ENCODE assay signal across 8 cellular contexts in the genomic region with DNA sequence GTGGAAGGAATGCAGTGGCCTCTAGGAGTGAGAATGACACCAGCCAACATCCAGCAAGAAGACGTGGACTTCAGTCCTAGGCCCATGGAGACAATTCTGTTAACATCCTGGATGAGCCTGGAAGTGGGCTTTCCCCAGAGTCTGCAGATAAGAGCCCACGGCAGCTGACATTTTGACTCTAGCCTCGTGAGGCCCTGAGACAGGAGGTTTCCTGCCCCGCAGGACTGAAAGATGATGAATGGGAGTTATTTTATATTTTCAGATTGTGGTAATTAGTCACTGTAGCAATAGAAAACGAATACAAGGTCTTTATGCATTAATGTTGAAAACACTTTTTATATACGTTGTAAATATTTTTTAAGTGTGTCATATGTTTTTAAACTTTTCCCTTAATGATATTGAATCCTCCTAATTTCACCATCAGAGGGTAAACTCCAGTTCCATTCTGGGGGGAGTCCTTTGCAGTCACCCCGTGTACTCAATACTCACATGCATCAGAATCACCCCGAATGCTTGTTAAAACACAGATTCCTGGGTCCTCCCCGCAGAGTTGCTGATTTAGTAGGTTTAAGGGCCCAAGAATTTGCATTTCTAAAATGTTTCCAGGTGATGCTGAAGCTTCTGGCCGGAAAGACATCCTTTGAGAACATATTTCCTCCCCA. TPM values are rescaled to one million over a fixed set of nuclear protein-coding genes. Genes with fewer than 3 reads are reported as not detected.
DNase-seq lines count a peak whose midpoint lies in the region; ATAC-seq, FAIRE-seq and TF ChIP-seq lines count a peak whose summit lies in the region.

No MANE protein-coding gene starts in this region.

- DNase-seq in NCI-H748 (lab: John Stamatoyannopoulos, UW; ENCODE audit: unreplicated experiment) = peak; percentile 10
- DNase-seq in NCI-H748 treated with DMSO at 0.1 percent for 48 hours (lab: John Stamatoyannopoulos, UW) = no peak
- no peak for DNase-seq in T-helper 17 cell
- no peak for DNase-seq in foreskin fibroblast
- DNase-seq in spleen = no peak
- DNase-seq in urothelium cell line (ENCODE audit: low spot score) = no peak
- DNase-seq in adrenal gland = no peak

- no peaks in the 10 kb centered on the region for H3K9me3 ChIP-seq in T-helper 17 cell (ENCODE audit: control insufficient read depth, low read length, poor library complexity, severe bottlenecking)
- no peaks in the 10 kb centered on the region for H3K9me3 ChIP-seq in spleen
- no peaks in the 10 kb centered on the region for H3K9me3 ChIP-seq in adrenal gland (replicated peaks in 1 of 3)

- H3K27me3 ChIP-seq in spleen (replicated peaks in 1 of 7) (peaks cover 0 to 3% (median 0%) of the 10 kb centered on the region in 7 donors), adrenal gland (no peaks in the 10 kb centered on the region)

- no peak for TF ChIP-seq POLR2A in spleen (IDR thresholded peaks at IDR 0.05)
- TF ChIP-seq POLR2A in adrenal gland (IDR thresholded peaks at IDR 0.05) = no peak

- H3K36me3 ChIP-seq in spleen (peaks cover 0 to under 1% (median 0%) of the 10 kb centered on the region in 6 donors), adrenal gland (replicated peaks in 1 of 2) (no peaks in the 10 kb centered on the region)

- 26 to 32% (median 32%) methylated on average over 10 of the region's 10 CpGs for WGBS in spleen, 5 donors
- WGBS in adrenal gland, 4 donors = 23 to 29% (median 26%) methylated on average over 10 of the region's 10 CpGs

- peak overlapping the region; percentile 86 for H3K27ac Mint-ChIP-seq in T-helper 17 cell

- FAIRE-seq in urothelium cell line (lab: Jason Lieb, UNC) = no peak

- no peaks in the 10 kb centered on the region for H3K36me3 Mint-ChIP-seq in T-helper 17 cell (ENCODE audit: low read depth)

- ATAC-seq in T-helper 17 cell (peak; percentile 18), GM19463 (IDR thresholded peaks at IDR 0.05; ENCODE audit: unreplicated experiment) (no peak)

- no peak for TF ChIP-seq CTCF in foreskin fibroblast (IDR thresholded peaks at IDR 0.05; ENCODE audit: low read depth, low read length)
- TF ChIP-seq CTCF in spleen (IDR thresholded peaks at IDR 0.05 in 8 of 11, conservative IDR thresholded peaks at IDR 0.05 in 3 of 11) = no peak
- TF ChIP-seq CTCF in adrenal gland (IDR thresholded peaks at IDR 0.05) = no peak

- H3K4me3 Mint-ChIP-seq in T-helper 17 cell = peak overlapping the region; percentile 73

- peaks cover 16% of the 10 kb centered on the region for H3K4me1 Mint-ChIP-seq in T-helper 17 cell

- H3K27ac ChIP-seq in spleen (peak overlapping the region in 7 of 8 donors; percentile 81 to 97 (median 92)), adrenal gland (peak overlapping the region in 2 of 5 donors; percentile 4 to 24)

- H3K4me3 ChIP-seq in foreskin fibroblast (ENCODE audit: low read depth in 1 of 2, low read length in 2 of 2) = peak overlapping the region; percentile 60 to 90
- H3K4me3 ChIP-seq in spleen = peak overlapping the region in 7 of 8 donors; percentile 52 to 84 (median 75)
- H3K4me3 ChIP-seq in adrenal gland = peak overlapping the region in 2 of 4 donors; percentile 60 to 90

- H3K27me3 Mint-ChIP-seq in T-helper 17 cell = peaks cover 5% of the 10 kb centered on the region

- H3K4me1 ChIP-seq in spleen (peaks cover 11 to 67% (median 47%) of the 10 kb centered on the region in 6 donors), adrenal gland (replicated peaks in 1 of 2) (peaks cover 4 to 36% of the 10 kb centered on the region in 2 donors)

- intact Hi-C loops in spleen (cut with DNase I; ENCODE audit: low total_unique reads) = no loop called here
- intact Hi-C loops in adrenal gland (cut with DNase I) = no loop called here

RNA-seq across cellular contexts. Expression of a gene that starts 0.5 kb away (rescaled TPM):
- total RNA-seq in T-helper 17 cell (10 to 100 TPM in 1 of 2 donors, 1 to 10 TPM in 1; 9.1 to 16.4 TPM), spleen (10 to 100 TPM; 12.4 to 30.4 (median 27.0) TPM), adrenal gland (10 to 100 TPM in 5 of 8 donors, 1 to 10 TPM in 3; 6.8 to 17.6 (median 10.4) TPM)
- polyA plus RNA-seq in spleen (10 to 100 TPM in 1 of 3 donors, 1 to 10 TPM in 2; 3.6 to 12.2 (median 8.5) TPM), adrenal gland (10 to 100 TPM in 2 of 3 donors, 1 to 10 TPM in 1; 3.1 to 21.6 (median 13.6) TPM)

RNA-seq across cellular contexts. Expression of a gene that starts 35.1 kb away (rescaled TPM):
- total RNA-seq in T-helper 17 cell (not detected), spleen (10 to 100 TPM in 5 of 7 donors, 1 to 10 TPM in 2; 7.2 to 21.2 (median 11.7) TPM), adrenal gland (10 to 100 TPM in 1 of 8 donors, 1 to 10 TPM in 7; 2.3 to 14.6 (median 5.0) TPM)
- polyA plus RNA-seq in spleen (1 to 10 TPM; 2.2 to 7.9 (median 5.0) TPM), adrenal gland (10 to 100 TPM in 1 of 3 donors, 1 to 10 TPM in 1, under 1 TPM in 1; 0.71 to 11.5 (median 5.1) TPM)
